10 cellular contexts compared by ENCODE assay signal in the genomic region with DNA sequence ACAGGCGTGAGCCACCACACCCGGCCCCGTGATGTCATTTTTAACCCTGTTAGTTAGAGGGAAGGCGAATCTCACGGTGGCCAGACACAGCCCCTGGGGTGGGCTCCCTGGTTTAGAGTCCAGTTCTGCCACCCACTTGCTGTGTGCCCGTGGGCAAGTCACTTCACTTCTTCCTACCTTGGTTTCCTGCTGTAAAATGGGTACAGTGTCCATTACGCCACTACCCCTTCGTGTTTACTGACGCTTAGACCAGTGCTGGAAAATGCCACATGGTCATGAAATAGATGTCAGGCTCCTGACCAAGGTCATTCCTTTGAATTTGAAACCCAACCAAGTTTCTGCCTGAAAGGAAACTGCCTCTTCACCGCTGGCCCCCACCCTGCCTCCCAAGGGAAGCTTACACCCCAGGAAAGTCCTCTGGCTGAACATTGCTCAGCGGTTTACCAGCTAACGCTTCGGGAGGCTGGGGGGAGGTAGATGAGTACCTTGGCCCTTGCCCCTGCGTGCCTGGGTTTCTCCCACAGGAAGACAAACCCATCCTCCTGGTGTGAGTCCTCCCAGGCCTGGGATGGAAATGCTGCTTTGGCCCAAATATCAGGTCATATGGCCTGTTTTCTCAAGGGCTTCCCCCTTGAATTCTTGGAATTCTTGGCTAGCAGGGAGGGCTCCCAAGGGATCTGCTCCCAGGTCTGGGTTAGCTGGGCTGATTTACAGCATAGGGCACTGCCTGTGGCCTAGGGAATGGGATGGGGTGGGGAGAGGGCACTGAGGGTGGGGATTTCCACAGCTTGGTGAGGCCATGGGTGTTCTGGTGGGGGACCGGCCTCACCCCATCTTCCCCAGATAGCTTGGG. TPM values are rescaled to one million over a fixed set of nuclear protein-coding genes. Genes with fewer than 3 reads are reported as not detected.
DNase-seq lines count a peak whose midpoint lies in the region; ATAC-seq and TF ChIP-seq lines count a peak whose summit lies in the region.
"Had no signal": no experiment of that assay in that cellular context is flagged by ENCODE, and none has a peak within 500 bp of the region (broad histone marks: within the 10 kb centered on the region; RNA-seq: fewer than 3 reads in every experiment).

No MANE protein-coding gene starts in this region.

- H3K9me3 Mint-ChIP-seq in T-cell = peaks cover 0 to 22% (median 12%) of the 10 kb centered on the region in 3 donors

- no peak overlapping the region for H3K27ac Mint-ChIP-seq in T-cell
- H3K27ac Mint-ChIP-seq: CD4-positive, alpha-beta T cell had no signal

- no peaks in the 10 kb centered on the region for H3K79me2 ChIP-seq in hepatocyte

- CTCF ChIA-PET in T-cell (lab: Charles Lee) = no interaction called here

- H3K36me3 ChIP-seq in adipocyte (ENCODE audit: control insufficient read depth, insufficient read depth, low read length, severe bottlenecking) (no peaks in the 10 kb centered on the region), psoas muscle (ENCODE audit: insufficient read depth in 1 of 2, low read depth in 1 of 2) (no peaks in the 10 kb centered on the region), hepatocyte (replicated peaks; ENCODE audit: insufficient read depth, low read depth) (no peaks in the 10 kb centered on the region)

- no peak for TF ChIP-seq CTCF in psoas muscle (IDR thresholded peaks at IDR 0.05)
- TF ChIP-seq CTCF in hepatocyte (IDR thresholded peaks at IDR 0.05; ENCODE audit: poor library complexity) = no peak

- H3K9me2 ChIP-seq in hepatocyte (replicated peaks; ENCODE audit: insufficient read depth) = no peaks in the 10 kb centered on the region

- no peaks in the 10 kb centered on the region for H4K20me1 ChIP-seq in hepatocyte (ENCODE audit: insufficient read depth, poor library complexity, severe bottlenecking)

- POLR2A ChIA-PET in T-cell (lab: Charles Lee) = no interaction called here

- peak overlapping the region; percentile 60 for H3K27ac ChIP-seq in psoas muscle
- no peak overlapping the region for H3K27ac ChIP-seq in hepatocyte

- H3K4me1 ChIP-seq in adipocyte (ENCODE audit: control insufficient read depth, insufficient read depth, low read length) (peaks cover 13% of the 10 kb centered on the region), psoas muscle (no peaks in the 10 kb centered on the region), hepatocyte (ENCODE audit: insufficient read depth) (no peaks in the 10 kb centered on the region)

- WGBS in psoas muscle, 3 donors = 53 to 59% (median 57%) methylated on average over 15 of the region's 15 CpGs
- WGBS in hepatocyte (ENCODE audit: low lambda C conversion rate, missing lambda C conversion rate) = 85% methylated on average over 15 of the region's 15 CpGs

- intact Hi-C loops in left ventricle myocardium superior (cut with micrococcal nuclease) (no loop called here), psoas muscle (cut with DNase I) (no loop called here)

- no peak overlapping the region for H3K4me3 Mint-ChIP-seq in T-cell
- H3K4me3 Mint-ChIP-seq: CD4-positive, alpha-beta T cell had no signal

- H3K27me3 ChIP-seq in adipocyte (replicated peaks; ENCODE audit: control insufficient read depth, insufficient read depth, low read length) (peaks cover 3% of the 10 kb centered on the region), psoas muscle (ENCODE audit: insufficient read depth in 3 of 3, low read length in 2 of 3) (peaks cover 0 to 2% (median 0%) of the 10 kb centered on the region in 3 donors), hepatocyte (no peaks in the 10 kb centered on the region)

- H3K4me1 Mint-ChIP-seq in T-cell = peaks cover 4 to 11% (median 7%) of the 10 kb centered on the region in 3 donors

- H3K9me3 ChIP-seq in adipocyte (ENCODE audit: control insufficient read depth, low read length) (peaks cover 34% of the 10 kb centered on the region), psoas muscle (peaks cover 21% of the 10 kb centered on the region), hepatocyte (ENCODE audit: low read depth) (no peaks in the 10 kb centered on the region)

- no peak overlapping the region for H3K4me2 ChIP-seq in hepatocyte

- no peaks in the 10 kb centered on the region for H3K36me3 Mint-ChIP-seq in T-cell

- H3K4me3 ChIP-seq in adipocyte (ENCODE audit: low read length) (no peak overlapping the region), psoas muscle (no peak overlapping the region), hepatocyte (no peak overlapping the region)

- no peak overlapping the region for H3K9ac ChIP-seq in adipocyte (ENCODE audit: low read length)

- peak; percentile 72 for DNase-seq in EH (ENCODE audit: low read depth)
- peak; percentile 25 for DNase-seq in adipocyte (ENCODE audit: low read depth)
- DNase-seq in left ventricle myocardium superior = peak; percentile 65
- peak; percentile 45 to 77 for DNase-seq in psoas muscle
- DNase-seq in hepatocyte (ENCODE audit: low spot score) = no peak
- no peak for DNase-seq in NCI-H187 treated with DMSO at 0.1 percent for 48 hours (lab: John Stamatoyannopoulos, UW)
- DNase-seq in T-cell = no peak
- DNase-seq in T-helper 9 cell = no peak
- DNase-seq: caudate nucleus; CD4-positive, alpha-beta T cell had no signal

- H2AFZ ChIP-seq in hepatocyte = no peak overlapping the region

- peak; percentile 89 for ATAC-seq in left ventricle myocardium superior
- peak; percentile 30 to 66 (median 45) for ATAC-seq in psoas muscle
- no peak for ATAC-seq in T-cell (replicated peaks in 1 of 4)

- peaks cover 5 to 9% of the 10 kb centered on the region in 2 donors for H3K27me3 Mint-ChIP-seq in T-cell

RNA-seq across cellular contexts. Expression of gene AADACL4, which starts 7.6 kb away (rescaled TPM):
- total RNA-seq in left ventricle myocardium superior (not detected), psoas muscle (not detected), hepatocyte (0.20 TPM in 1 of 2 replicates, not detected in the other), T-cell (not detected)
- polyA plus RNA-seq in psoas muscle (not detected), hepatocyte (not detected in 2 replicates)
- total RNA-seq: CD4-positive, alpha-beta T cell had no signal

RNA-seq across cellular contexts. Expression of gene DHRS3, which starts 18.3 kb away (rescaled TPM):
- total RNA-seq in left ventricle myocardium superior (79.6 TPM), psoas muscle (10 to 100 TPM; 21.7 to 78.7 (median 54.9) TPM), hepatocyte (98.9 and 103 TPM in 2 replicates), T-cell (100 to 1,000 TPM in 1 of 5 donors, 10 to 100 TPM in 4; 56.4 to 107 (median 90.8) TPM)
- polyA plus RNA-seq in psoas muscle (10 to 100 TPM; 27.2 to 65.1 (median 28.3) TPM), hepatocyte (75.9 and 84.1 TPM in 2 replicates)

Comparison
In these comparisons a context has a peak if more than half of its experiments do, and no peak if none do; other contexts are left out.
1. DNase-seq: peak in EH (single experiment), adipocyte (single experiment), left ventricle myocardium superior (single experiment) and psoas muscle (2 of 2); none in hepatocyte (single experiment), NCI-H187 treated with DMSO at 0.1 percent for 48 hours (single experiment), T-cell (0 of 34) and T-helper 9 cell (single experiment).
2. ATAC-seq: peak in left ventricle myocardium superior (single experiment) and psoas muscle (4 of 4); none in T-cell (0 of 4).